In genomic region chr2:166802475-166802874, GRCh38 we compare ENCODE assay signal across 16 cellular contexts.
DNase-seq lines count a peak whose midpoint lies in the region; ATAC-seq and TF ChIP-seq lines count a peak whose summit lies in the region.
"Had no signal": no experiment of that assay in that cellular context is flagged by ENCODE, and none has a peak within 500 bp of the region (broad histone marks: within the 10 kb centered on the region; RNA-seq: fewer than 3 reads in every experiment).

No MANE protein-coding gene starts in this region.

- no peak for TF ChIP-seq CTCF in activated CD8-positive, alpha-beta T cell treated with anti-CD3 and anti-CD28 coated beads for 36 hours (IDR thresholded peaks at IDR 0.05)
- no peak for TF ChIP-seq CTCF in ovary (IDR thresholded peaks at IDR 0.05)

- H3K9me3 ChIP-seq in CD4-positive, alpha-beta memory T cell (ENCODE audit: control insufficient read depth in 1 of 2, low read length in 2 of 2), result no peaks in the 10 kb centered on the region
- no peaks in the 10 kb centered on the region for H3K9me3 ChIP-seq in ovary

- no peaks in the 10 kb centered on the region for H3K27me3 ChIP-seq in CD4-positive, alpha-beta memory T cell (ENCODE audit: insufficient read depth, low read length)
- no peaks in the 10 kb centered on the region for H3K27me3 ChIP-seq in ovary
- H3K27me3 ChIP-seq: MG63 had no signal

- peak; percentile 20 for ATAC-seq in activated CD8-positive, alpha-beta T cell treated with anti-CD3 and anti-CD28 coated beads for 36 hours
- ATAC-seq in activated CD8-positive, alpha-beta T cell treated with anti-CD3 and anti-CD28 coated beads, Interleukin-2, amount 10 ng/mL, durations not matched to agents 7 days and 5 days, result no peak
- ATAC-seq in naive thymus-derived CD8-positive, alpha-beta T cell, result peak; percentile 90 to 91
- ATAC-seq in HG02840 (IDR thresholded peaks at IDR 0.05; ENCODE audit: low FRiP score, unreplicated experiment), result no peak

- CTCF ChIA-PET in activated CD8-positive, alpha-beta T cell treated with anti-CD3 and anti-CD28 coated beads for 36 hours (lab: Charles Lee), result no interaction called here
- CTCF ChIA-PET in activated CD8-positive, alpha-beta T cell treated with anti-CD3 and anti-CD28 coated beads, Interleukin-2, amount 10 ng/mL, durations not matched to agents 7 days and 5 days (lab: Charles Lee), result no interaction called here
- CTCF ChIA-PET in CD4-positive, alpha-beta memory T cell (lab: Charles Lee; ENCODE audit: partially characterized antibody), result no interaction called here

- H3K4me3 ChIP-seq in CD4-positive, alpha-beta memory T cell (ENCODE audit: low read length in 2 of 2), result no peak overlapping the region
- H3K4me3 ChIP-seq in ovary, result no peak overlapping the region
- H3K4me3 ChIP-seq: MG63 had no signal

- no peaks in the 10 kb centered on the region for H3K36me3 Mint-ChIP-seq in activated CD8-positive, alpha-beta T cell treated with anti-CD3 and anti-CD28 coated beads for 36 hours (ENCODE audit: low read depth)
- no peaks in the 10 kb centered on the region for H3K36me3 Mint-ChIP-seq in activated CD8-positive, alpha-beta T cell treated with anti-CD3 and anti-CD28 coated beads, Interleukin-2, amount 10 ng/mL, durations not matched to agents 7 days and 5 days (ENCODE audit: low read depth)
- H3K36me3 Mint-ChIP-seq in CD4-positive, alpha-beta memory T cell, result no peaks in the 10 kb centered on the region
- H3K36me3 Mint-ChIP-seq in naive thymus-derived CD8-positive, alpha-beta T cell, result peaks cover 0 to 3% (median 0%) of the 10 kb centered on the region in 3 donors

- DNase-seq in activated CD8-positive, alpha-beta T cell treated with anti-CD3 and anti-CD28 coated beads for 36 hours, result no peak
- DNase-seq in activated CD8-positive, alpha-beta T cell treated with anti-CD3 and anti-CD28 coated beads, Interleukin-2, amount 10 ng/mL, durations not matched to agents 7 days and 5 days, result no peak
- DNase-seq in CD4-positive, alpha-beta memory T cell, result peak in 4 of 5 donors; percentile 16 to 29 (median 22)
- DNase-seq in NCI-H510A (lab: John Stamatoyannopoulos, UW) (peak; percentile 8), NCI-H226 (no peak), ovary (no peak)
- peak in 4 of 10 donors; percentile 4 to 67 (median 48) for DNase-seq in naive thymus-derived CD8-positive, alpha-beta T cell
- DNase-seq: Calu3, HFFc6, MG63, NCI-H1092 treated with DMSO at 0.1 percent for 48 hours, NCI-H1694 treated with DMSO at 0.1 percent for 48 hours, SHP77 had no signal

- H3K27ac ChIP-seq in CD4-positive, alpha-beta memory T cell (ENCODE audit: low read depth, low read length), result no peak overlapping the region
- no peak overlapping the region for H3K27ac ChIP-seq in ovary
- H3K27ac ChIP-seq: C4-2B, KMS-11 had no signal

- H3K27me3 Mint-ChIP-seq in activated CD8-positive, alpha-beta T cell treated with anti-CD3 and anti-CD28 coated beads for 36 hours, result no peaks in the 10 kb centered on the region
- no peaks in the 10 kb centered on the region for H3K27me3 Mint-ChIP-seq in activated CD8-positive, alpha-beta T cell treated with anti-CD3 and anti-CD28 coated beads, Interleukin-2, amount 10 ng/mL, durations not matched to agents 7 days and 5 days (ENCODE audit: low read depth)
- H3K27me3 Mint-ChIP-seq in CD4-positive, alpha-beta memory T cell, result no peaks in the 10 kb centered on the region
- no peaks in the 10 kb centered on the region for H3K27me3 Mint-ChIP-seq in naive thymus-derived CD8-positive, alpha-beta T cell

- H3K4me1 ChIP-seq in CD4-positive, alpha-beta memory T cell (ENCODE audit: insufficient read depth, low read length), result peaks cover 21% of the 10 kb centered on the region
- no peaks in the 10 kb centered on the region for H3K4me1 ChIP-seq in ovary (ENCODE audit: insufficient read depth)

- no peaks in the 10 kb centered on the region for H3K36me3 ChIP-seq in CD4-positive, alpha-beta memory T cell (ENCODE audit: insufficient read depth, low read length)
- H3K36me3 ChIP-seq in ovary, result no peaks in the 10 kb centered on the region
- H3K36me3 ChIP-seq: MG63 had no signal

- POLR2A ChIA-PET in activated CD8-positive, alpha-beta T cell treated with anti-CD3 and anti-CD28 coated beads for 36 hours (lab: Charles Lee), result no interaction called here
- POLR2A ChIA-PET in activated CD8-positive, alpha-beta T cell treated with anti-CD3 and anti-CD28 coated beads, Interleukin-2, amount 10 ng/mL, durations not matched to agents 7 days and 5 days (lab: Charles Lee), result no interaction called here
- POLR2A ChIA-PET in CD4-positive, alpha-beta memory T cell (lab: Charles Lee; ENCODE audit: partially characterized antibody), result no interaction called here
- POLR2A ChIA-PET in naive thymus-derived CD8-positive, alpha-beta T cell (lab: Charles Lee), result no interaction called here

- peaks cover 6% of the 10 kb centered on the region for H3K9me3 Mint-ChIP-seq in activated CD8-positive, alpha-beta T cell treated with anti-CD3 and anti-CD28 coated beads for 36 hours
- no peaks in the 10 kb centered on the region for H3K9me3 Mint-ChIP-seq in activated CD8-positive, alpha-beta T cell treated with anti-CD3 and anti-CD28 coated beads, Interleukin-2, amount 10 ng/mL, durations not matched to agents 7 days and 5 days (ENCODE audit: insufficient read depth)
- peaks cover 0 to 9% (median 2%) of the 10 kb centered on the region in 8 donors for H3K9me3 Mint-ChIP-seq in CD4-positive, alpha-beta memory T cell
- peaks cover 0 to 4% (median 2%) of the 10 kb centered on the region in 9 donors for H3K9me3 Mint-ChIP-seq in naive thymus-derived CD8-positive, alpha-beta T cell

- H3K4me3 Mint-ChIP-seq in activated CD8-positive, alpha-beta T cell treated with anti-CD3 and anti-CD28 coated beads for 36 hours, result no peak overlapping the region
- H3K4me3 Mint-ChIP-seq in activated CD8-positive, alpha-beta T cell treated with anti-CD3 and anti-CD28 coated beads, Interleukin-2, amount 10 ng/mL, durations not matched to agents 7 days and 5 days, result no peak overlapping the region
- peak overlapping the region in 6 of 8 donors; percentile 6 to 59 (median 30) for H3K4me3 Mint-ChIP-seq in CD4-positive, alpha-beta memory T cell
- H3K4me3 Mint-ChIP-seq in naive thymus-derived CD8-positive, alpha-beta T cell, result peak overlapping the region in 9 of 10 donors; percentile 58 to 75 (median 66)
- H3K4me3 Mint-ChIP-seq: HFFc6 had no signal

- WGBS in ovary, 3 donors, result 13 to 22% (median 14%) methylated on average over 3 of the region's 3 CpGs

- no peak for TF ChIP-seq EP300 in ovary (IDR thresholded peaks at IDR 0.05)

- no peak for TF ChIP-seq POLR2A in ovary (IDR thresholded peaks at IDR 0.05)

- peaks cover 22% of the 10 kb centered on the region for H3K4me1 Mint-ChIP-seq in activated CD8-positive, alpha-beta T cell treated with anti-CD3 and anti-CD28 coated beads for 36 hours (ENCODE audit: low read depth)
- H3K4me1 Mint-ChIP-seq in activated CD8-positive, alpha-beta T cell treated with anti-CD3 and anti-CD28 coated beads, Interleukin-2, amount 10 ng/mL, durations not matched to agents 7 days and 5 days (ENCODE audit: low read depth), result peaks cover 17% of the 10 kb centered on the region
- peaks cover 8 to 19% (median 12%) of the 10 kb centered on the region in 4 donors for H3K4me1 Mint-ChIP-seq in CD4-positive, alpha-beta memory T cell
- H3K4me1 Mint-ChIP-seq in naive thymus-derived CD8-positive, alpha-beta T cell, result peaks cover 12 to 29% (median 23%) of the 10 kb centered on the region in 4 donors

- intact Hi-C loops in activated CD8-positive, alpha-beta T cell treated with anti-CD3 and anti-CD28 coated beads for 36 hours (cut with micrococcal nuclease), result no loop called here
- intact Hi-C loops in CD4-positive, alpha-beta memory T cell (cut with micrococcal nuclease), result no loop called here
- intact Hi-C loops in ovary (cut with DNase I), result no loop called here

- H3K27ac Mint-ChIP-seq in activated CD8-positive, alpha-beta T cell treated with anti-CD3 and anti-CD28 coated beads for 36 hours, result no peak overlapping the region
- no peak overlapping the region for H3K27ac Mint-ChIP-seq in activated CD8-positive, alpha-beta T cell treated with anti-CD3 and anti-CD28 coated beads, Interleukin-2, amount 10 ng/mL, durations not matched to agents 7 days and 5 days
- H3K27ac Mint-ChIP-seq in CD4-positive, alpha-beta memory T cell, result peak overlapping the region in 2 of 7 donors; percentile 53 to 62
- peak overlapping the region in 7 of 10 donors; percentile 12 to 81 (median 72) for H3K27ac Mint-ChIP-seq in naive thymus-derived CD8-positive, alpha-beta T cell
- H3K27ac Mint-ChIP-seq: HFFc6 had no signal

Comparison
In these comparisons a context has a peak if more than half of its experiments do, and no peak if none do; other contexts are left out.
1. ATAC-seq: peak in activated CD8-positive, alpha-beta T cell treated with anti-CD3 and anti-CD28 coated beads for 36 hours (single experiment) and naive thymus-derived CD8-positive, alpha-beta T cell (2 of 2); none in activated CD8-positive, alpha-beta T cell treated with anti-CD3 and anti-CD28 coated beads, Interleukin-2, amount 10 ng/mL, durations not matched to agents 7 days and 5 days (single experiment) and HG02840 (single experiment).
2. DNase-seq: peak in CD4-positive, alpha-beta memory T cell (4 of 5) and NCI-H510A (single experiment); none in activated CD8-positive, alpha-beta T cell treated with anti-CD3 and anti-CD28 coated beads for 36 hours (single experiment), activated CD8-positive, alpha-beta T cell treated with anti-CD3 and anti-CD28 coated beads, Interleukin-2, amount 10 ng/mL, durations not matched to agents 7 days and 5 days (single experiment), NCI-H226 (single experiment) and ovary (0 of 5).
3. H3K27ac Mint-ChIP-seq: peak in naive thymus-derived CD8-positive, alpha-beta T cell (7 of 10); none in activated CD8-positive, alpha-beta T cell treated with anti-CD3 and anti-CD28 coated beads for 36 hours (single experiment) and activated CD8-positive, alpha-beta T cell treated with anti-CD3 and anti-CD28 coated beads, Interleukin-2, amount 10 ng/mL, durations not matched to agents 7 days and 5 days (single experiment).
4. H3K4me3 Mint-ChIP-seq: peak in CD4-positive, alpha-beta memory T cell (6 of 8) and naive thymus-derived CD8-positive, alpha-beta T cell (9 of 10); none in activated CD8-positive, alpha-beta T cell treated with anti-CD3 and anti-CD28 coated beads for 36 hours (single experiment) and activated CD8-positive, alpha-beta T cell treated with anti-CD3 and anti-CD28 coated beads, Interleukin-2, amount 10 ng/mL, durations not matched to agents 7 days and 5 days (single experiment).